Comparison of ENCODE assay signal across 2 cellular contexts in genomic region chr3:50666801-50667200, GRCh38.
TF ChIP-seq lines count a peak whose summit lies in the region.

No MANE protein-coding gene starts in this region.

TF ChIP-seq in A549, 52 proteins besides CTCF, POLR2A, EP300 and RAD21:
- TF ChIP-seq FOSL2 (IDR thresholded peaks at IDR 0.05) (no peak), FOSL2 (CRISPR knock-in tag; IDR thresholded peaks at IDR 0.05) (no peak), REST (IDR thresholded peaks at IDR 0.05) (no peak), HMGXB4 (CRISPR knock-in tag; IDR thresholded peaks at IDR 0.05; ENCODE audit: borderline replicate concordance) (no peak), KDM5A (IDR thresholded peaks at IDR 0.05) (no peak), HES2 (IDR thresholded peaks at IDR 0.05) (no peak), SREBF2 (IDR thresholded peaks at IDR 0.05) (no peak), ESRRA (IDR thresholded peaks at IDR 0.05; ENCODE audit: borderline replicate concordance, low read length) (no peak), RARB (CRISPR knock-in tag; IDR thresholded peaks at IDR 0.05) (no peak), CHD4 (IDR thresholded peaks at IDR 0.05; ENCODE audit: borderline replicate concordance) (no peak), CHD2 (IDR thresholded peaks at IDR 0.05; ENCODE audit: low read length, partially characterized antibody) (no peak), MAFK (IDR thresholded peaks at IDR 0.05; ENCODE audit: partially characterized antibody) (no peak), JUN (IDR thresholded peaks at IDR 0.05) (no peak), RCOR1 (IDR thresholded peaks at IDR 0.05; ENCODE audit: low read depth, low read length) (no peak), ZC3H11A (IDR thresholded peaks at IDR 0.05) (no peak), CBX2 (IDR thresholded peaks at IDR 0.05; ENCODE audit: borderline replicate concordance, low read depth) (no peak), KDM1A (IDR thresholded peaks at IDR 0.05; ENCODE audit: low read depth) (no peak), TP53 (CRISPR knock-in tag; IDR thresholded peaks at IDR 0.05) (no peak), FOSB (CRISPR knock-in tag; IDR thresholded peaks at IDR 0.05) (no peak), EHMT2 (IDR thresholded peaks at IDR 0.05; ENCODE audit: low read depth) (no peak)

TF ChIP-seq in IMR-90, 13 proteins besides CTCF, POLR2A, EP300 and RAD21:
- TF ChIP-seq MXI1 (IDR thresholded peaks at IDR 0.05; ENCODE audit: borderline replicate concordance, low read depth, low read length), result no peak
- no peak for TF ChIP-seq BHLHE40 (IDR thresholded peaks at IDR 0.05; ENCODE audit: low read depth, low read length)
- TF ChIP-seq CHD1 (IDR thresholded peaks at IDR 0.05; ENCODE audit: low read depth, low read length), result no peak
- no peak for TF ChIP-seq CEBPB (IDR thresholded peaks at IDR 0.05; ENCODE audit: low read depth, low read length)
- no peak for TF ChIP-seq SMC3 (IDR thresholded peaks at IDR 0.05; ENCODE audit: low read depth, low read length)
- TF ChIP-seq ELK1 (IDR thresholded peaks at IDR 0.05; ENCODE audit: borderline replicate concordance, low read depth, low read length), result no peak
- no peak for TF ChIP-seq NFE2L2 (IDR thresholded peaks at IDR 0.05; ENCODE audit: low read depth, low read length)
- no peak for TF ChIP-seq RFX5 (IDR thresholded peaks at IDR 0.05; ENCODE audit: low read depth, low read length)
